ENCODE assay signal across 8 cellular contexts in genomic region chr2:241443486-241444223, GRCh38.
DNase-seq lines count a peak whose midpoint lies in the region; ATAC-seq and TF ChIP-seq lines count a peak whose summit lies in the region.

No MANE protein-coding gene starts in this region.

- no peak overlapping the region for H3K9ac ChIP-seq in trophoblast cell (ENCODE audit: low read length)

- H3K27ac ChIP-seq in trophoblast cell (ENCODE audit: low read depth, low read length), result no peak overlapping the region

- H2BK120ac ChIP-seq in trophoblast cell (ENCODE audit: insufficient read depth, low read length, poor library complexity), result no peak overlapping the region

- H2BK5ac ChIP-seq in trophoblast cell (ENCODE audit: low read depth, low read length, poor library complexity), result no peak overlapping the region

- H3K4ac ChIP-seq in trophoblast cell (ENCODE audit: low read depth, low read length), result no peak overlapping the region

- H3K79me1 ChIP-seq in trophoblast cell (ENCODE audit: low read length), result no peaks in the 10 kb centered on the region

- H3K4me1 ChIP-seq in trophoblast cell (ENCODE audit: control insufficient read depth in 1 of 2, insufficient read depth in 2 of 2, low read length in 2 of 2), result no peaks in the 10 kb centered on the region

- H2AK5ac ChIP-seq in trophoblast cell (ENCODE audit: low read length), result no peak overlapping the region

- WGBS in trophoblast cell (ENCODE audit: extremely low coverage, insufficient coverage, insufficient read length), result no CpG with 5 or more reads among the region's 6 CpGs

- H3K4me3 ChIP-seq in fibroblast of mammary gland (ENCODE audit: control insufficient read depth, low read depth, low read length) (no peak overlapping the region), trophoblast cell (ENCODE audit: low read depth, low read length) (no peak overlapping the region)

- no peak overlapping the region for H4K8ac ChIP-seq in trophoblast cell (ENCODE audit: low read depth, low read length)

- ATAC-seq in GM18907 (IDR thresholded peaks at IDR 0.05; ENCODE audit: unreplicated experiment), result no peak

- peaks cover 4% of the 10 kb centered on the region for H3K9me3 ChIP-seq in trophoblast cell (ENCODE audit: insufficient read depth, low read depth, low read length)

- DNase-seq in NCI-H1417 (lab: John Stamatoyannopoulos, UW), result peak in 2 of 3 experiments; percentile 3 to 90
- DNase-seq in NCI-H1417 treated with DMSO at 0.1 percent for 48 hours (lab: John Stamatoyannopoulos, UW), result no peak
- peak; percentile 21 for DNase-seq in NCI-H2029 treated with DMSO at 0.1 percent for 48 hours (lab: John Stamatoyannopoulos, UW)
- DNase-seq in activated CD4-positive, alpha-beta T cell treated with anti-CD3 and anti-CD28 coated beads, Interleukin-2, amount 50 U/mL, for 48 hours, result peak; percentile 97 to 98
- DNase-seq in fibroblast of mammary gland (ENCODE audit: low read depth), result peak; percentile 67
- peak; percentile 83 to 92 for DNase-seq in stimulated activated CD8-positive, alpha-beta memory T cell treated with anti-CD3 and anti-CD28 coated beads, Interleukin-2, amount 100 ng/mL, for 48 hours (ENCODE audit: low read depth in 2 of 2)
- no peak for DNase-seq in trophoblast cell

- H3K4me2 ChIP-seq in trophoblast cell (ENCODE audit: low read length), result no peak overlapping the region

- TF ChIP-seq CTCF in fibroblast of mammary gland (conservative IDR thresholded peaks at IDR 0.05; ENCODE audit: control insufficient read depth, insufficient read depth, low read depth, low read length), result no peak

- H2BK12ac ChIP-seq in trophoblast cell (ENCODE audit: low read length), result no peak overlapping the region

- H4K91ac ChIP-seq in trophoblast cell (ENCODE audit: low read depth, low read length), result no peak overlapping the region

- peaks cover 29 to 40% of the 10 kb centered on the region in 2 experiments for H3K36me3 ChIP-seq in trophoblast cell (ENCODE audit: control insufficient read depth in 1 of 2, insufficient read depth in 2 of 2, low read length in 2 of 2)

- no peak overlapping the region for H2AFZ ChIP-seq in trophoblast cell (ENCODE audit: insufficient read depth, low read length, poor library complexity)

- no peak overlapping the region for H3K14ac ChIP-seq in trophoblast cell (ENCODE audit: low read length)

- H3K27me3 ChIP-seq in trophoblast cell (ENCODE audit: insufficient read depth, low read length), result no peaks in the 10 kb centered on the region

- no peak overlapping the region for H3K18ac ChIP-seq in trophoblast cell (ENCODE audit: low read length)

- peaks cover 2% of the 10 kb centered on the region for H3K79me2 ChIP-seq in trophoblast cell (ENCODE audit: control insufficient read depth, insufficient read depth, low read length, poor library complexity)

- no peak overlapping the region for H4K12ac ChIP-seq in trophoblast cell (ENCODE audit: low read depth, low read length)

- H3K23ac ChIP-seq in trophoblast cell (ENCODE audit: low read length), result no peak overlapping the region

Comparison
In these comparisons a context has a peak if more than half of its experiments do, and no peak if none do; other contexts are left out.
1. DNase-seq: peak in NCI-H1417 (2 of 3), NCI-H2029 treated with DMSO at 0.1 percent for 48 hours (single experiment), activated CD4-positive, alpha-beta T cell treated with anti-CD3 and anti-CD28 coated beads, Interleukin-2, amount 50 U/mL, for 48 hours (2 of 2), fibroblast of mammary gland (single experiment) and stimulated activated CD8-positive, alpha-beta memory T cell treated with anti-CD3 and anti-CD28 coated beads, Interleukin-2, amount 100 ng/mL, for 48 hours (2 of 2); none in NCI-H1417 treated with DMSO at 0.1 percent for 48 hours (single experiment) and trophoblast cell (0 of 2).